In genomic region chr6:13139119-13139518, GRCh38 we compare ENCODE assay signal across 25 cellular contexts.
"Had no signal": no experiment of that assay in that cellular context is flagged by ENCODE, and none has a peak within 500 bp of the region (broad histone marks: within the 10 kb centered on the region; RNA-seq: fewer than 3 reads in every experiment).

No MANE protein-coding gene starts in this region.

- H3K36me3 Mint-ChIP-seq: naive B cell; natural killer cell; stimulated activated effector memory CD8-positive, alpha-beta T cell treated with anti-CD3 and anti-CD28 coated beads, Interleukin-12 subunit alpha, Interleukin-12 subunit beta, amount 100 ng/mL, for 72 hours; type B pancreatic cell had no signal

- H3K27me3 Mint-ChIP-seq: naive B cell; progenitor cell of endocrine pancreas; stimulated activated naive CD8-positive, alpha-beta T cell treated with anti-CD3 and anti-CD28 coated beads, Interleukin-15, amount 100 ng/mL, for 72 hours; type B pancreatic cell had no signal

- H3K4me1 Mint-ChIP-seq: immature natural killer cell; natural killer cell; stimulated activated effector memory CD8-positive, alpha-beta T cell treated with anti-CD3 and anti-CD28 coated beads, Interleukin-12 subunit alpha, Interleukin-12 subunit beta, amount 100 ng/mL, for 72 hours; stimulated activated naive CD8-positive, alpha-beta T cell treated with anti-CD3 and anti-CD28 coated beads, Interleukin-15, amount 100 ng/mL, for 72 hours had no signal

- H3K4me3 ChIP-seq: left lung, lower lobe of right lung, ovary, right atrium auricular region, right lobe of liver, skin epidermis, tibial nerve, uterus had no signal

- H3K27ac Mint-ChIP-seq: immature natural killer cell; natural killer cell; progenitor cell of endocrine pancreas; stimulated activated effector memory CD8-positive, alpha-beta T cell treated with anti-CD3 and anti-CD28 coated beads, Interleukin-12 subunit alpha, Interleukin-12 subunit beta, amount 100 ng/mL, for 72 hours; stimulated activated naive CD8-positive, alpha-beta T cell treated with anti-CD3 and anti-CD28 coated beads, Interleukin-15, amount 100 ng/mL, for 72 hours; type B pancreatic cell had no signal

- H3K36me3 ChIP-seq: left lung, lower lobe of right lung, ovary, right atrium auricular region, right lobe of liver, tibial nerve, uterus had no signal

- ATAC-seq: left colon; left lung; lower lobe of right lung; natural killer cell; right lobe of liver; stimulated activated effector memory CD8-positive, alpha-beta T cell treated with anti-CD3 and anti-CD28 coated beads, Interleukin-12 subunit alpha, Interleukin-12 subunit beta, amount 100 ng/mL, for 72 hours; stimulated activated naive CD8-positive, alpha-beta T cell treated with anti-CD3 and anti-CD28 coated beads, Interleukin-15, amount 100 ng/mL, for 72 hours had no signal

- DNase-seq: hippocampal formation; immature natural killer cell; kidney; left colon; left lung; lower lobe of right lung; mammary epithelial cell; mesenchymal stem cell; naive B cell; natural killer cell; ovary; right lobe of liver; stimulated activated CD4-positive, alpha-beta T cell treated with anti-CD3 and anti-CD28 coated beads, Interleukin-12 subunit alpha, Interleukin-12 subunit beta, amount 100 ng/mL, for 4 hours; stimulated activated CD4-positive, alpha-beta T cell treated with anti-CD3 and anti-CD28 coated beads, Interleukin-15, amount 100 ng/mL, for 24 hours; stimulated activated CD4-positive, alpha-beta T cell treated with anti-CD3 and anti-CD28 coated beads, Interleukin-4, amount 100 ng/mL, for 24 hours; stimulated activated naive CD4-positive, alpha-beta T cell treated with Interleukin-2 at 50 U/mL for 16 hours; stimulated activated naive CD8-positive, alpha-beta T cell treated with anti-CD3 and anti-CD28 coated beads, Interleukin-15, amount 100 ng/mL, for 72 hours; substantia nigra; uterus had no signal

- H3K27ac ChIP-seq: left lung, lower lobe of right lung, ovary, right atrium auricular region, right lobe of liver, skin epidermis, tibial nerve, uterus had no signal

- H3K4me1 ChIP-seq: left lung, lower lobe of right lung, right atrium auricular region, right lobe of liver, tibial nerve, uterus had no signal

- H3K27me3 ChIP-seq: left lung, ovary, right atrium auricular region, right lobe of liver, tibial nerve, uterus had no signal

- H3K9me3 Mint-ChIP-seq: immature natural killer cell; naive B cell; natural killer cell; stimulated activated effector memory CD8-positive, alpha-beta T cell treated with anti-CD3 and anti-CD28 coated beads, Interleukin-12 subunit alpha, Interleukin-12 subunit beta, amount 100 ng/mL, for 72 hours; stimulated activated naive CD8-positive, alpha-beta T cell treated with anti-CD3 and anti-CD28 coated beads, Interleukin-15, amount 100 ng/mL, for 72 hours; type B pancreatic cell had no signal

- H3K9me3 ChIP-seq: left lung, lower lobe of right lung, ovary, right atrium auricular region, right lobe of liver, tibial nerve, uterus had no signal

- H3K4me3 Mint-ChIP-seq: immature natural killer cell; naive B cell; natural killer cell; stimulated activated effector memory CD8-positive, alpha-beta T cell treated with anti-CD3 and anti-CD28 coated beads, Interleukin-12 subunit alpha, Interleukin-12 subunit beta, amount 100 ng/mL, for 72 hours; stimulated activated naive CD8-positive, alpha-beta T cell treated with anti-CD3 and anti-CD28 coated beads, Interleukin-15, amount 100 ng/mL, for 72 hours; type B pancreatic cell had no signal
